ENCODE assay signal across 15 cellular contexts in genomic region chr3:197132916-197133530, GRCh38.
"Had no signal": no experiment of that assay in that cellular context is flagged by ENCODE, and none has a peak within 500 bp of the region (broad histone marks: within the 10 kb centered on the region; RNA-seq: fewer than 3 reads in every experiment).

No MANE protein-coding gene starts in this region.

- H3K4me3 Mint-ChIP-seq: dendritic cell treated with granulocyte-macrophage colony-stimulating factor and Interleukin-4, amounts not matched to agents 40 ng/mL and 50 ng/mL, for 4 days; naive thymus-derived CD8-positive, alpha-beta T cell; stimulated activated naive B cell treated with anti-CD40 and anti-IgM and Interleukin-4, amounts not matched to agents 10 μg/mL and 1 μg/mL and 100 μg/mL, for 72 hours had no signal

- H3K4me1 ChIP-seq: adrenal gland, vagina had no signal

- H3K27me3 Mint-ChIP-seq: dendritic cell treated with granulocyte-macrophage colony-stimulating factor and Interleukin-4, amounts not matched to agents 40 ng/mL and 50 ng/mL, for 4 days; naive thymus-derived CD8-positive, alpha-beta T cell; stimulated activated naive B cell treated with anti-CD40 and anti-IgM and Interleukin-4, amounts not matched to agents 10 μg/mL and 1 μg/mL and 100 μg/mL, for 72 hours had no signal

- DNase-seq: activated CD4-positive, CD25-positive, alpha-beta regulatory T cell treated with anti-CD3 and anti-CD28 coated beads, Interleukin-2, amount 50 U/mL, for 72 hours; activated naive CD4-positive, alpha-beta T cell treated with anti-CD3 and anti-CD28 coated beads, Interleukin-2, amount 50 U/mL, for 16 hours; adrenal gland; mammary epithelial cell; mucosa of descending colon; naive thymus-derived CD8-positive, alpha-beta T cell; stimulated activated CD4-positive, alpha-beta T cell treated with anti-CD3 and anti-CD28 coated beads, Interleukin-2, amount 100 ng/mL, for 48 hours; stimulated activated naive B cell treated with anti-CD40 and anti-IgM and Interleukin-4, amounts not matched to agents 10 μg/mL and 1 μg/mL and 100 μg/mL, for 72 hours; T-helper 1 cell; T1000; tibial artery had no signal

- H3K27ac Mint-ChIP-seq: dendritic cell treated with granulocyte-macrophage colony-stimulating factor and Interleukin-4, amounts not matched to agents 40 ng/mL and 50 ng/mL, for 4 days; naive thymus-derived CD8-positive, alpha-beta T cell; stimulated activated naive B cell treated with anti-CD40 and anti-IgM and Interleukin-4, amounts not matched to agents 10 μg/mL and 1 μg/mL and 100 μg/mL, for 72 hours had no signal

- H3K9me3 ChIP-seq: adrenal gland, mucosa of descending colon, neutrophil, tibial artery, vagina had no signal

- H3K4me1 Mint-ChIP-seq: stimulated activated naive B cell treated with anti-CD40 and anti-IgM and Interleukin-4, amounts not matched to agents 10 μg/mL and 1 μg/mL and 100 μg/mL, for 72 hours had no signal

- ATAC-seq: mucosa of descending colon; naive thymus-derived CD8-positive, alpha-beta T cell; stimulated activated naive B cell treated with anti-CD40 and anti-IgM and Interleukin-4, amounts not matched to agents 10 μg/mL and 1 μg/mL and 100 μg/mL, for 72 hours had no signal

- H3K27me3 ChIP-seq: adrenal gland, neutrophil, tibial artery, vagina had no signal

- H3K4me3 ChIP-seq: adrenal gland, mucosa of descending colon, tibial artery, vagina had no signal

- H3K27ac ChIP-seq: adrenal gland, neutrophil, tibial artery, vagina had no signal

- FAIRE-seq: islet of Langerhans had no signal

- H3K36me3 ChIP-seq: neutrophil had no signal
